ENCODE assay signal across 17 cellular contexts in genomic region chrX:13094374-13094773, GRCh38. TPM values are rescaled to one million over a fixed set of nuclear protein-coding genes. Genes with fewer than 3 reads are reported as not detected.
DNase-seq lines count a peak whose midpoint lies in the region; ATAC-seq and TF ChIP-seq lines count a peak whose summit lies in the region.
"Had no signal": no experiment of that assay in that cellular context is flagged by ENCODE, and none has a peak within 500 bp of the region (broad histone marks: within the 10 kb centered on the region; RNA-seq: fewer than 3 reads in every experiment).

No MANE protein-coding gene starts in this region.

- intact Hi-C loops in stomach (cut with DNase I; ENCODE audit: low total_unique reads), result no loop called here

- H3K79me2 ChIP-seq in SU-DHL-6 (ENCODE audit: insufficient read depth, low read length), result 0 out of 2 replicates have a peak, but pooled peaks cover 3% of the 10 kb centered on the region

- no peak for DNase-seq in activated T-cell treated with anti-CD3 and anti-CD28 coated beads, Interleukin-2, amount 50 U/mL, for 24 hours
- no peak for DNase-seq in activated T-cell treated with anti-CD3 and anti-CD28 coated beads, Interleukin-2, amount 50 U/mL, for 48 hours
- no peak for DNase-seq in effector memory CD8-positive, alpha-beta T cell
- DNase-seq in stomach (no peak), GM20000 (ENCODE audit: low spot score) (no peak), GM13977 (ENCODE audit: low spot score) (no peak), NK-92 (lab: John Stamatoyannopoulos, UW; ENCODE audit: unreplicated experiment) (no peak)
- DNase-seq: activated effector memory CD4-positive, alpha-beta T cell treated with Interleukin-2 at 50 U/mL for 16 hours; cerebellar nuclear complex; HFFc6; NCI-H510A treated with DMSO at 0.1 percent for 48 hours; ovary; WERI-Rb-1 had no signal

- no peak overlapping the region for H3K4me3 Mint-ChIP-seq in activated T-cell treated with anti-CD3 and anti-CD28 coated beads, Interleukin-2, amount 50 U/mL, for 24 hours
- peak overlapping the region; percentile 29 to 75 for H3K4me3 Mint-ChIP-seq in effector memory CD8-positive, alpha-beta T cell
- H3K4me3 Mint-ChIP-seq: HFFc6 had no signal

- H4K20me1 ChIP-seq in SU-DHL-6 (ENCODE audit: low read depth, low read length), result no peaks in the 10 kb centered on the region

- in situ Hi-C loops in GM13977 (cut with MboI; ENCODE audit: low pct_unique_long_range_greater_than_20kb, low sequenced_read_pairs, unreplicated experiment), result loop anchor here (10.0 kb wide), 2 partner anchors 160 to 390 kb away; no protein-coding TSS in a partner anchor

- H3K27me3 ChIP-seq in SU-DHL-6 (ENCODE audit: low read length) (no peaks in the 10 kb centered on the region), stomach (no peaks in the 10 kb centered on the region)
- H3K27me3 ChIP-seq: ovary, vagina had no signal

- H3K4me3 ChIP-seq in SU-DHL-6 (ENCODE audit: insufficient read depth, low read length, poor library complexity, severe bottlenecking), result no peak overlapping the region
- H3K4me3 ChIP-seq in stomach, result no peak overlapping the region
- H3K4me3 ChIP-seq: ovary, vagina had no signal

- H3K27ac ChIP-seq in SU-DHL-6 (ENCODE audit: low read depth, low read length), result peak overlapping the region; percentile 99; the same call in 1 of the 2 replicates
- H3K27ac ChIP-seq in stomach, result peak overlapping the region in 3 of 5 donors; percentile 24 to 57 (median 41)
- H3K27ac ChIP-seq: ovary, vagina, WERI-Rb-1 had no signal

- no peaks in the 10 kb centered on the region for H3K36me3 Mint-ChIP-seq in activated T-cell treated with anti-CD3 and anti-CD28 coated beads, Interleukin-2, amount 50 U/mL, for 24 hours (ENCODE audit: low read depth)
- peaks cover 8% of the 10 kb centered on the region for H3K36me3 Mint-ChIP-seq in effector memory CD8-positive, alpha-beta T cell (ENCODE audit: insufficient read depth)

- H3K36me3 ChIP-seq in SU-DHL-6 (ENCODE audit: low read length), result no peaks in the 10 kb centered on the region
- no peaks in the 10 kb centered on the region for H3K36me3 ChIP-seq in stomach
- H3K36me3 ChIP-seq: ovary, vagina, WERI-Rb-1 had no signal

- no peaks in the 10 kb centered on the region for H3K9me3 ChIP-seq in SU-DHL-6 (ENCODE audit: insufficient read depth, low read length)
- no peaks in the 10 kb centered on the region for H3K9me3 ChIP-seq in stomach
- H3K9me3 ChIP-seq: ovary, vagina had no signal

- peaks cover 82% of the 10 kb centered on the region for H3K4me1 Mint-ChIP-seq in activated T-cell treated with anti-CD3 and anti-CD28 coated beads, Interleukin-2, amount 50 U/mL, for 24 hours (ENCODE audit: low read depth)
- peaks cover 36 to 41% of the 10 kb centered on the region in 2 donors for H3K4me1 Mint-ChIP-seq in effector memory CD8-positive, alpha-beta T cell (ENCODE audit: low read depth in 2 of 2)

- H3K27me3 Mint-ChIP-seq in activated T-cell treated with anti-CD3 and anti-CD28 coated beads, Interleukin-2, amount 50 U/mL, for 24 hours, result peaks cover 79% of the 10 kb centered on the region
- no peaks in the 10 kb centered on the region for H3K27me3 Mint-ChIP-seq in effector memory CD8-positive, alpha-beta T cell

- H3K9me2 ChIP-seq in SU-DHL-6 (replicated peaks; ENCODE audit: insufficient read depth, low read length), result no peaks in the 10 kb centered on the region

- H2AFZ ChIP-seq in SU-DHL-6 (ENCODE audit: low read depth, low read length, severe bottlenecking), result no peak overlapping the region

- no peak for ATAC-seq in effector memory CD8-positive, alpha-beta T cell (replicated peaks)

- TF ChIP-seq CTCF in SU-DHL-6 (IDR thresholded peaks at IDR 0.05; ENCODE audit: insufficient read depth, low read length, poor library complexity, severe bottlenecking) (no peak), stomach (IDR thresholded peaks at IDR 0.05) (no peak), GM20000 (IDR thresholded peaks at IDR 0.05; ENCODE audit: extremely low read depth, missing control alignments) (no peak), GM13977 (IDR thresholded peaks at IDR 0.05; ENCODE audit: extremely low read depth, insufficient read depth, missing control alignments) (no peak)

- H3K4me2 ChIP-seq in SU-DHL-6 (ENCODE audit: low read depth, low read length, poor library complexity, severe bottlenecking), result peak overlapping the region; percentile 76

- TF ChIP-seq EP300 in stomach (IDR thresholded peaks at IDR 0.05), result no peak

- H3K9ac ChIP-seq in SU-DHL-6 (ENCODE audit: low read length), result no peak overlapping the region

- H3K9me3 Mint-ChIP-seq in activated T-cell treated with anti-CD3 and anti-CD28 coated beads, Interleukin-2, amount 50 U/mL, for 24 hours, result peaks cover 4% of the 10 kb centered on the region
- H3K9me3 Mint-ChIP-seq in effector memory CD8-positive, alpha-beta T cell, result no peaks in the 10 kb centered on the region
- H3K9me3 Mint-ChIP-seq: HFFc6 had no signal

- H3K4me1 ChIP-seq in stomach, result peaks cover 0 to 26% (median 13%) of the 10 kb centered on the region in 4 donors

- H3F3A ChIP-seq in SU-DHL-6 (ENCODE audit: insufficient read depth), result peaks cover 36% of the 10 kb centered on the region

- TF ChIP-seq POLR2A in stomach (IDR thresholded peaks at IDR 0.05), result no peak

- peak overlapping the region; percentile 93 for H3K27ac Mint-ChIP-seq in activated T-cell treated with anti-CD3 and anti-CD28 coated beads, Interleukin-2, amount 50 U/mL, for 24 hours
- peak overlapping the region; percentile 95 for H3K27ac Mint-ChIP-seq in effector memory CD8-positive, alpha-beta T cell
- H3K27ac Mint-ChIP-seq: HFFc6 had no signal

RNA-seq across cellular contexts. Expression of gene FAM9C, which starts 50.0 kb away (rescaled TPM):
- under 1 TPM in 1 of 5 donors, not detected in 4; 0.18 TPM for total RNA-seq in stomach
- polyA plus RNA-seq in stomach, result under 1 TPM in 1 of 3 donors, not detected in 2; 0.31 TPM
- total RNA-seq: Daoy, HFFc6, lung microvascular endothelial cell, vagina had no signal
